Comparison of ENCODE assay signal across 33 cellular contexts in genomic region chr5:131857388-131857787, GRCh38.
"Had no signal": no experiment of that assay in that cellular context is flagged by ENCODE, and none has a peak within 500 bp of the region (broad histone marks: within the 10 kb centered on the region; RNA-seq: fewer than 3 reads in every experiment).

No MANE protein-coding gene starts in this region.

- H3K27me3 ChIP-seq: adrenal gland, body of pancreas, colonic mucosa, esophagus squamous epithelium, gastroesophageal sphincter had no signal

- H3K4me1 ChIP-seq: adrenal gland, body of pancreas, colonic mucosa, esophagus squamous epithelium had no signal

- H3K27ac Mint-ChIP-seq: activated CD4-positive, alpha-beta memory T cell treated with anti-CD3 and anti-CD28 coated beads for 36 hours; activated CD4-positive, alpha-beta T cell treated with anti-CD3 and anti-CD28 coated beads for 36 hours; activated CD4-positive, alpha-beta T cell treated with anti-CD3 and anti-CD28 coated beads, Interleukin-2, amount 10 ng/mL, durations not matched to agents 24 days and 14 days; activated CD8-positive, alpha-beta memory T cell treated with anti-CD3 and anti-CD28 coated beads, Interleukin-2, amount 10 ng/mL, durations not matched to agents 7 days and 5 days; activated CD8-positive, alpha-beta T cell treated with anti-CD3 and anti-CD28 coated beads, Interleukin-2, amount 10 ng/mL, durations not matched to agents 7 days and 5 days; activated naive CD4-positive, alpha-beta T cell treated with anti-CD3 and anti-CD28 coated beads for 36 hours; activated naive CD4-positive, alpha-beta T cell treated with anti-CD3 and anti-CD28 coated beads, Interleukin-2, amount 50 U/mL, for 24 hours; activated naive CD8-positive, alpha-beta T cell treated with anti-CD3 and anti-CD28 coated beads for 36 hours; activated naive CD8-positive, alpha-beta T cell treated with anti-CD3 and anti-CD28 coated beads, Interleukin-2, amount 50 U/mL, for 24 hours; activated T-helper 1 cell treated with anti-CD3 and anti-CD28 coated beads, Interleukin-12 subunit alpha, Interleukin-12 subunit beta, Interleukin-2, Interleukin-4 antibody, amounts not matched to agents 30 ng/mL and 10 ng/mL and 1 ng/mL, durations not matched to agents 14 hours and 24 hours and 36 hours; activated T-helper 2 cell treated with anti-CD3 and anti-CD28 coated beads, Interferon-gamma antibody, Interleukin-2, Interleukin-4, amounts not matched to agents 10 μg/mL and 5 μg/mL and 100 μg/mL, durations not matched to agents 14 hours and 24 hours and 36 hours; T-helper 17 cell; T-helper 2 cell treated with Interferon-gamma antibody and Interleukin-4, amounts not matched to agents 5 μg/mL and 100 μg/mL, for 36 hours had no signal

- H3K9me3 Mint-ChIP-seq: activated CD4-positive, alpha-beta memory T cell treated with anti-CD3 and anti-CD28 coated beads for 36 hours; activated naive CD4-positive, alpha-beta T cell treated with anti-CD3 and anti-CD28 coated beads for 36 hours had no signal

- H3K4me3 Mint-ChIP-seq: activated CD4-positive, alpha-beta memory T cell treated with anti-CD3 and anti-CD28 coated beads for 36 hours; activated CD4-positive, alpha-beta T cell treated with anti-CD3 and anti-CD28 coated beads for 36 hours; activated CD4-positive, alpha-beta T cell treated with anti-CD3 and anti-CD28 coated beads, Interleukin-2, amount 10 ng/mL, durations not matched to agents 24 days and 14 days; activated CD8-positive, alpha-beta memory T cell treated with anti-CD3 and anti-CD28 coated beads, Interleukin-2, amount 10 ng/mL, durations not matched to agents 7 days and 5 days; activated CD8-positive, alpha-beta T cell treated with anti-CD3 and anti-CD28 coated beads, Interleukin-2, amount 10 ng/mL, durations not matched to agents 7 days and 5 days; activated naive CD4-positive, alpha-beta T cell treated with anti-CD3 and anti-CD28 coated beads for 36 hours; activated naive CD4-positive, alpha-beta T cell treated with anti-CD3 and anti-CD28 coated beads, Interleukin-2, amount 50 U/mL, for 24 hours; activated naive CD8-positive, alpha-beta T cell treated with anti-CD3 and anti-CD28 coated beads for 36 hours; activated naive CD8-positive, alpha-beta T cell treated with anti-CD3 and anti-CD28 coated beads, Interleukin-2, amount 50 U/mL, for 24 hours; activated T-helper 1 cell treated with anti-CD3 and anti-CD28 coated beads, Interleukin-12 subunit alpha, Interleukin-12 subunit beta, Interleukin-2, Interleukin-4 antibody, amounts not matched to agents 30 ng/mL and 10 ng/mL and 1 ng/mL, durations not matched to agents 14 hours and 24 hours and 36 hours; T-helper 17 cell; T-helper 2 cell treated with Interferon-gamma antibody and Interleukin-4, amounts not matched to agents 5 μg/mL and 100 μg/mL, for 36 hours had no signal

- H3K27me3 Mint-ChIP-seq: activated CD4-positive, alpha-beta memory T cell treated with anti-CD3 and anti-CD28 coated beads for 36 hours; activated CD4-positive, alpha-beta T cell treated with anti-CD3 and anti-CD28 coated beads for 36 hours; activated CD8-positive, alpha-beta memory T cell treated with anti-CD3 and anti-CD28 coated beads, Interleukin-2, amount 10 ng/mL, durations not matched to agents 7 days and 5 days; activated naive CD4-positive, alpha-beta T cell treated with anti-CD3 and anti-CD28 coated beads, Interleukin-2, amount 50 U/mL, for 24 hours; activated naive CD8-positive, alpha-beta T cell treated with anti-CD3 and anti-CD28 coated beads for 36 hours; activated naive CD8-positive, alpha-beta T cell treated with anti-CD3 and anti-CD28 coated beads, Interleukin-2, amount 50 U/mL, for 24 hours; T-helper 17 cell had no signal

- H3K27ac ChIP-seq: adrenal gland, body of pancreas, colonic mucosa, epithelial cell of prostate, esophagus squamous epithelium, gastroesophageal sphincter, heart right ventricle had no signal

- H3K4me3 ChIP-seq: adrenal gland, body of pancreas, colonic mucosa, esophagus squamous epithelium, gastroesophageal sphincter, heart right ventricle had no signal

- H3K36me3 ChIP-seq: adrenal gland, colonic mucosa, esophagus squamous epithelium, gastroesophageal sphincter, heart right ventricle had no signal

- DNase-seq: activated CD4-positive, alpha-beta memory T cell treated with anti-CD3 and anti-CD28 coated beads for 36 hours; activated CD4-positive, alpha-beta T cell treated with anti-CD3 and anti-CD28 coated beads for 36 hours; activated CD4-positive, alpha-beta T cell treated with anti-CD3 and anti-CD28 coated beads, Interleukin-2, amount 10 ng/mL, durations not matched to agents 24 days and 14 days; activated CD4-positive, CD25-positive, alpha-beta regulatory T cell; activated CD4-positive, CD25-positive, alpha-beta regulatory T cell treated with anti-CD3 and anti-CD28 coated beads, Interleukin-2, amount 50 U/mL, for 72 hours; activated CD8-positive, alpha-beta memory T cell treated with anti-CD3 and anti-CD28 coated beads, Interleukin-2, amount 10 ng/mL, durations not matched to agents 7 days and 5 days; activated CD8-positive, alpha-beta memory T cell treated with anti-CD3 and anti-CD28 coated beads, Interleukin-2, amount 50 U/mL, for 4 hours; activated CD8-positive, alpha-beta T cell treated with anti-CD3 and anti-CD28 coated beads, Interleukin-2, amount 10 ng/mL, durations not matched to agents 7 days and 5 days; activated effector memory CD4-positive, alpha-beta T cell treated with anti-CD3 and anti-CD28 coated beads, Interleukin-2, amount 50 U/mL, for 16 hours; activated naive CD4-positive, alpha-beta T cell treated with anti-CD3 and anti-CD28 coated beads for 36 hours; activated naive CD8-positive, alpha-beta T cell treated with anti-CD3 and anti-CD28 coated beads for 36 hours; activated naive CD8-positive, alpha-beta T cell treated with anti-CD3 and anti-CD28 coated beads, Interleukin-2, amount 50 U/mL, for 24 hours; activated T-cell treated with anti-CD3 and anti-CD28 coated beads, Interleukin-2, amount 50 U/mL, for 1 hour; activated T-cell treated with anti-CD3 and anti-CD28 coated beads, Interleukin-2, amount 50 U/mL, for 48 hours; adrenal gland; amygdala; aorta; body of pancreas; central memory CD4-positive, alpha-beta T cell; cerebellar nuclear complex; colonic mucosa; effector CD8-positive, alpha-beta T cell; esophagus squamous epithelium; foreskin melanocyte; heart right ventricle; T-helper 17 cell; T1000 had no signal

- ATAC-seq: activated CD4-positive, alpha-beta T cell treated with anti-CD3 and anti-CD28 coated beads for 36 hours; activated CD8-positive, alpha-beta memory T cell treated with anti-CD3 and anti-CD28 coated beads, Interleukin-2, amount 10 ng/mL, durations not matched to agents 7 days and 5 days; activated CD8-positive, alpha-beta T cell treated with anti-CD3 and anti-CD28 coated beads, Interleukin-2, amount 10 ng/mL, durations not matched to agents 7 days and 5 days; activated naive CD8-positive, alpha-beta T cell treated with anti-CD3 and anti-CD28 coated beads, Interleukin-2, amount 50 U/mL, for 24 hours; body of pancreas; gastroesophageal sphincter; heart right ventricle; T-helper 17 cell had no signal
